ENCODE assay signal across 20 cellular contexts in genomic region chr11:31882951-31883392, GRCh38.
A peak's percentile ranks its signal among the peaks of the same experiment; 100 is the strongest.
DNase-seq lines count a peak whose midpoint lies in the region; ATAC-seq and TF ChIP-seq lines count a peak whose summit lies in the region.
"Had no signal": no experiment of that assay in that cellular context is flagged by ENCODE, and none has a peak within 500 bp of the region (broad histone marks: within the 10 kb centered on the region; RNA-seq: fewer than 3 reads in every experiment).

No MANE protein-coding gene starts in this region.

- H3K9me3 ChIP-seq in BE2C (no peaks in the 10 kb centered on the region), HUES64 (ENCODE audit: insufficient read depth, low read depth, low read length) (no peaks in the 10 kb centered on the region)
- H3K9me3 ChIP-seq: lower lobe of right lung, neutrophil, uterus had no signal

- WGBS in HUES64, result 40% methylated on average over 5 of the region's 5 CpGs

- no peak overlapping the region for H3K9ac ChIP-seq in HUES64 (ENCODE audit: low read depth, low read length)

- H3K27ac Mint-ChIP-seq in brain (peak overlapping the region; percentile 14 to 85 (median 58)), mesothelial cell of epicardium (peak overlapping the region; percentile 2)
- H3K27ac Mint-ChIP-seq in naive thymus-derived CD8-positive, alpha-beta T cell, result no peak overlapping the region
- H3K27ac Mint-ChIP-seq: activated CD4-positive, alpha-beta T cell treated with anti-CD3 and anti-CD28 coated beads, Interleukin-2, amount 10 ng/mL, durations not matched to agents 7 days and 5 days; activated T-cell treated with anti-CD3 and anti-CD28 coated beads, Interleukin-2, amount 50 U/mL, for 72 hours had no signal

- H3K36me3 ChIP-seq in BE2C (no peaks in the 10 kb centered on the region), HUES64 (ENCODE audit: insufficient read depth, low read length) (no peaks in the 10 kb centered on the region)
- H3K36me3 ChIP-seq: lower lobe of right lung, neutrophil, uterus had no signal

- H3K4me3 ChIP-seq in BE2C (ENCODE audit: low read depth, low read length), result no peak overlapping the region
- H3K4me3 ChIP-seq in HUES64 (ENCODE audit: low read length), result no peak overlapping the region
- H3K4me3 ChIP-seq: lower lobe of right lung, skin epidermis, uterus had no signal

- H3K27me3 ChIP-seq in BE2C, result no peaks in the 10 kb centered on the region
- H3K27me3 ChIP-seq in HUES64 (ENCODE audit: insufficient read depth, low read length), result no peaks in the 10 kb centered on the region
- H3K27me3 ChIP-seq: uterus had no signal

- peak overlapping the region; percentile 9; the same call in 1 of the 2 replicates for H3K27ac ChIP-seq in HUES64 (ENCODE audit: low read depth, low read length)
- H3K27ac ChIP-seq: HL-60, lower lobe of right lung, neutrophil, uterus had no signal

- ATAC-seq in naive thymus-derived CD8-positive, alpha-beta T cell, result no peak
- ATAC-seq in HG03460 (IDR thresholded peaks at IDR 0.05; ENCODE audit: unreplicated experiment) (no peak), GM18505 (IDR thresholded peaks at IDR 0.05; ENCODE audit: unreplicated experiment) (no peak)
- ATAC-seq: activated T-cell treated with anti-CD3 and anti-CD28 coated beads, Interleukin-2, amount 50 U/mL, for 72 hours; lower lobe of right lung had no signal

- H3K4me3 Mint-ChIP-seq in brain (peak overlapping the region in 4 of 5 experiments; percentile 1 to 55 (median 22)), mesothelial cell of epicardium (no peak overlapping the region)
- H3K4me3 Mint-ChIP-seq in naive thymus-derived CD8-positive, alpha-beta T cell, result no peak overlapping the region
- H3K4me3 Mint-ChIP-seq: activated CD4-positive, alpha-beta T cell treated with anti-CD3 and anti-CD28 coated beads, Interleukin-2, amount 10 ng/mL, durations not matched to agents 7 days and 5 days; activated T-cell treated with anti-CD3 and anti-CD28 coated beads, Interleukin-2, amount 50 U/mL, for 72 hours had no signal

- no peak for TF ChIP-seq CTCF in BE2C (IDR thresholded peaks at IDR 0.05; ENCODE audit: low read depth, low read length)
- no peak for TF ChIP-seq CTCF in brain (conservative IDR thresholded peaks at IDR 0.05)
- no peak for TF ChIP-seq CTCF in mesothelial cell of epicardium (IDR thresholded peaks at IDR 0.05; ENCODE audit: unreplicated experiment)

- H3K36me3 Mint-ChIP-seq in brain, result no peaks in the 10 kb centered on the region
- no peaks in the 10 kb centered on the region for H3K36me3 Mint-ChIP-seq in mesothelial cell of epicardium
- no peaks in the 10 kb centered on the region for H3K36me3 Mint-ChIP-seq in naive thymus-derived CD8-positive, alpha-beta T cell

- H3K4me1 Mint-ChIP-seq in brain, result peaks cover 12% of the 10 kb centered on the region
- peaks cover 9% of the 10 kb centered on the region for H3K4me1 Mint-ChIP-seq in mesothelial cell of epicardium
- H3K4me1 Mint-ChIP-seq in naive thymus-derived CD8-positive, alpha-beta T cell, result no peaks in the 10 kb centered on the region
- H3K4me1 Mint-ChIP-seq: activated CD4-positive, alpha-beta T cell treated with anti-CD3 and anti-CD28 coated beads, Interleukin-2, amount 10 ng/mL, durations not matched to agents 7 days and 5 days had no signal

- H3K9me3 Mint-ChIP-seq in brain, result no peaks in the 10 kb centered on the region
- H3K9me3 Mint-ChIP-seq in mesothelial cell of epicardium, result no peaks in the 10 kb centered on the region
- peaks cover 0 to 3% (median 0%) of the 10 kb centered on the region in 9 donors for H3K9me3 Mint-ChIP-seq in naive thymus-derived CD8-positive, alpha-beta T cell
- H3K9me3 Mint-ChIP-seq: activated CD4-positive, alpha-beta T cell treated with anti-CD3 and anti-CD28 coated beads, Interleukin-2, amount 10 ng/mL, durations not matched to agents 7 days and 5 days had no signal

- peak; percentile 12 for DNase-seq in BE2C
- DNase-seq in mesothelial cell of epicardium (ENCODE audit: low spot score in 2 of 2, unreplicated experiment in 2 of 2), result peak in 1 of 2 experiments; percentile 55
- no peak for DNase-seq in naive thymus-derived CD8-positive, alpha-beta T cell
- DNase-seq in NCI-H526 (lab: John Stamatoyannopoulos, UW), result no peak
- DNase-seq: activated CD4-positive, alpha-beta T cell treated with anti-CD3 and anti-CD28 coated beads, Interleukin-2, amount 10 ng/mL, durations not matched to agents 7 days and 5 days; activated T-cell treated with anti-CD3 and anti-CD28 coated beads, Interleukin-2, amount 50 U/mL, for 72 hours; hippocampal formation; lower lobe of right lung; NCI-H2081 treated with DMSO at 0.1 percent for 48 hours; SHP77 treated with DMSO at 0.1 percent for 48 hours; stimulated activated naive CD4-positive, alpha-beta T cell treated with Interleukin-2 at 50 U/mL for 16 hours; T-helper 9 cell; uterus had no signal

- POLR2A ChIA-PET in naive thymus-derived CD8-positive, alpha-beta T cell (lab: Charles Lee), result no interaction called here

- TF ChIP-seq POLR2A in GM18505 (IDR thresholded peaks at IDR 0.05; ENCODE audit: borderline replicate concordance, extremely low read depth, insufficient read depth, insufficient read length), result no peak

- H3K27me3 Mint-ChIP-seq in brain (peaks cover 7% of the 10 kb centered on the region), mesothelial cell of epicardium (ENCODE audit: low read depth) (peaks cover 8% of the 10 kb centered on the region)
- H3K27me3 Mint-ChIP-seq in naive thymus-derived CD8-positive, alpha-beta T cell, result peaks cover 11 to 64% (median 21%) of the 10 kb centered on the region in 5 donors

- H3K4me1 ChIP-seq in BE2C (no peaks in the 10 kb centered on the region), HUES64 (ENCODE audit: insufficient read depth, low read length) (peaks cover 18% of the 10 kb centered on the region)
- H3K4me1 ChIP-seq: lower lobe of right lung, uterus had no signal

Comparison
In these comparisons a context has a peak if more than half of its experiments do, and no peak if none do; other contexts are left out.
1. H3K27ac Mint-ChIP-seq: peak in brain (5 of 5) and mesothelial cell of epicardium (single experiment); none in naive thymus-derived CD8-positive, alpha-beta T cell (0 of 10).
2. H3K4me3 Mint-ChIP-seq: peak in brain (4 of 5); none in mesothelial cell of epicardium (single experiment) and naive thymus-derived CD8-positive, alpha-beta T cell (0 of 10).